ENCODE assay signal across 8 cellular contexts in genomic region chrX:49040376-49040955, GRCh38. TPM values are rescaled to one million over a fixed set of nuclear protein-coding genes. Genes with fewer than 3 reads are reported as not detected.
DNase-seq lines count a peak whose midpoint lies in the region; ATAC-seq and TF ChIP-seq lines count a peak whose summit lies in the region.

No MANE protein-coding gene starts in this region.

- no peak overlapping the region for H4K91ac ChIP-seq in mesenchymal stem cell (ENCODE audit: low read length)

- H2BK120ac ChIP-seq in mesenchymal stem cell (ENCODE audit: low read depth, low read length) = peak overlapping the region; percentile 73

- no peak overlapping the region for H2AFZ ChIP-seq in mesenchymal stem cell (ENCODE audit: low read depth, low read length)

- H3K18ac ChIP-seq in mesenchymal stem cell (ENCODE audit: low read depth in 1 of 2, low read length in 2 of 2) = peak overlapping the region; percentile 5 to 80

- H3K79me1 ChIP-seq in mesenchymal stem cell (replicated peaks; ENCODE audit: low read length, poor library complexity, severe bottlenecking) = no peaks in the 10 kb centered on the region

- ATAC-seq in Right ventricle myocardium superior (ENCODE audit: poor library complexity) (no peak), GM21717 (IDR thresholded peaks at IDR 0.05; ENCODE audit: unreplicated experiment) (no peak)

- DNase-seq in right atrium auricular region (ENCODE audit: low spot score) (no peak), Right ventricle myocardium superior (no peak), breast epithelium (ENCODE audit: low spot score in 2 of 2) (no peak), mesenchymal stem cell (peak; percentile 42), NCI-H2029 treated with DMSO at 0.1 percent for 48 hours (lab: John Stamatoyannopoulos, UW) (no peak), NCI-H748 (lab: John Stamatoyannopoulos, UW; ENCODE audit: unreplicated experiment) (no peak), posterior vena cava (ENCODE audit: low spot score) (no peak)

- H3K9me3 ChIP-seq in right atrium auricular region = peaks cover 0 to 4% of the 10 kb centered on the region in 2 donors
- peaks cover 0 to 4% of the 10 kb centered on the region in 2 donors for H3K9me3 ChIP-seq in breast epithelium
- H3K9me3 ChIP-seq in mesenchymal stem cell (ENCODE audit: control insufficient read depth, low read length) = no peaks in the 10 kb centered on the region

- H2BK15ac ChIP-seq in mesenchymal stem cell (ENCODE audit: low read depth, poor library complexity, severe bottlenecking) = no peak overlapping the region

- no peak overlapping the region for H3K14ac ChIP-seq in mesenchymal stem cell (ENCODE audit: low read length in 2 of 2)

- H3K27me3 ChIP-seq in right atrium auricular region (no peaks in the 10 kb centered on the region), breast epithelium (no peaks in the 10 kb centered on the region), mesenchymal stem cell (ENCODE audit: control insufficient read depth in 1 of 2, insufficient read depth in 1 of 2, low read length in 2 of 2) (peaks cover 0 to 4% of the 10 kb centered on the region in 2 experiments)

- no peak overlapping the region for H2BK5ac ChIP-seq in mesenchymal stem cell (ENCODE audit: low read depth, low read length, poor library complexity, severe bottlenecking)

- no peak for TF ChIP-seq POLR2A in breast epithelium (IDR thresholded peaks at IDR 0.05)

- H2AK5ac ChIP-seq in mesenchymal stem cell (ENCODE audit: low read length, severe bottlenecking) = peak overlapping the region; percentile 19

- peak overlapping the region; percentile 75 for H3K4me2 ChIP-seq in mesenchymal stem cell (ENCODE audit: low read length, poor library complexity, severe bottlenecking)

- WGBS in mesenchymal stem cell = 0% methylated on average over 1 of the region's 7 CpGs

- H3K9ac ChIP-seq in mesenchymal stem cell (ENCODE audit: low read length) = peak overlapping the region; percentile 93

- peak overlapping the region in 1 of 2 experiments; percentile 80 for H3K4ac ChIP-seq in mesenchymal stem cell (ENCODE audit: low read depth in 1 of 2, low read length in 2 of 2)

- peaks cover 33% of the 10 kb centered on the region for H3K36me3 ChIP-seq in right atrium auricular region
- no peaks in the 10 kb centered on the region for H3K36me3 ChIP-seq in breast epithelium
- H3K36me3 ChIP-seq in mesenchymal stem cell (ENCODE audit: control insufficient read depth in 1 of 2, insufficient read depth in 2 of 2, low read depth in 1 of 2, low read length in 2 of 2) = peaks cover 23 to 32% of the 10 kb centered on the region in 2 experiments

- no peak overlapping the region for H4K8ac ChIP-seq in mesenchymal stem cell (ENCODE audit: low read length)

- H3K23ac ChIP-seq in mesenchymal stem cell (ENCODE audit: low read length in 2 of 2) = no peak overlapping the region

- intact Hi-C loops in Right ventricle myocardium superior (cut with DNase I) (no loop called here), breast epithelium (cut with DNase I; ENCODE audit: low total_unique reads) (no loop called here), posterior vena cava (cut with DNase I) (no loop called here)

- H2BK12ac ChIP-seq in mesenchymal stem cell (ENCODE audit: low read length in 2 of 2) = peak overlapping the region in 1 of 2 experiments; percentile 78

- TF ChIP-seq CTCF in right atrium auricular region (IDR thresholded peaks at IDR 0.05) (no peak), breast epithelium (IDR thresholded peaks at IDR 0.05) (no peak)

- H3K4me3 ChIP-seq in right atrium auricular region = peak overlapping the region; percentile 6 to 81
- peak overlapping the region; percentile 71 to 91 (median 79) for H3K4me3 ChIP-seq in breast epithelium
- H3K4me3 ChIP-seq in mesenchymal stem cell (ENCODE audit: insufficient read depth in 1 of 2, low read depth in 1 of 2, low read length in 2 of 2) = peak overlapping the region in 1 of 2 experiments; percentile 87

- peaks cover 0 to 19% of the 10 kb centered on the region in 2 donors for H3K4me1 ChIP-seq in right atrium auricular region
- peaks cover 0 to 5% of the 10 kb centered on the region in 2 donors for H3K4me1 ChIP-seq in breast epithelium
- peaks cover 10% of the 10 kb centered on the region for H3K4me1 ChIP-seq in mesenchymal stem cell (ENCODE audit: control insufficient read depth, insufficient read depth, low read depth, low read length)

- H3K27ac ChIP-seq in right atrium auricular region = peak overlapping the region; percentile 97 to 99
- peak overlapping the region; percentile 98 to 100 for H3K27ac ChIP-seq in breast epithelium
- peak overlapping the region; percentile 85 for H3K27ac ChIP-seq in mesenchymal stem cell (ENCODE audit: low read length, poor library complexity, severe bottlenecking)

RNA-seq across cellular contexts. Expression of gene TFE3, which starts 2.7 kb away (rescaled TPM):
- 10 to 100 TPM; 25.8 to 60.3 TPM for total RNA-seq in right atrium auricular region
- total RNA-seq in Right ventricle myocardium superior = 19.3 TPM
- total RNA-seq in breast epithelium = 10 to 100 TPM; 44.1 to 93.3 (median 52.1) TPM
- 50.6 TPM for polyA plus RNA-seq in mesenchymal stem cell (2013, experiment 1 of 2)
- polyA plus RNA-seq in mesenchymal stem cell (2013, experiment 2 of 2) = 49.6 TPM
- total RNA-seq in posterior vena cava = 10 to 100 TPM; 46.4 to 52.6 TPM

RNA-seq across cellular contexts. Expression of gene CCDC120, which starts 18.3 kb away (rescaled TPM):
- total RNA-seq in right atrium auricular region = 1 to 10 TPM; 1.3 to 2.2 TPM
- total RNA-seq in Right ventricle myocardium superior = 1.2 TPM
- total RNA-seq in breast epithelium = 1 to 10 TPM in 2 of 3 donors, under 1 TPM in 1; 0.80 to 6.3 (median 4.3) TPM
- polyA plus RNA-seq in mesenchymal stem cell (2013, experiment 1 of 2) = 4.3 TPM
- polyA plus RNA-seq in mesenchymal stem cell (2013, experiment 2 of 2) = 4.0 TPM
- 1 to 10 TPM; 3.0 to 4.1 TPM for total RNA-seq in posterior vena cava

RNA-seq across cellular contexts. Expression of gene PRAF2, which starts 33.3 kb away (rescaled TPM):
- total RNA-seq in right atrium auricular region (10 to 100 TPM; 11.5 to 29.7 TPM), Right ventricle myocardium superior (6.9 TPM), breast epithelium (10 to 100 TPM in 1 of 3 donors, 1 to 10 TPM in 2; 5.9 to 18.4 (median 6.6) TPM), posterior vena cava (10 to 100 TPM; 36.4 to 42.6 TPM)
- 124 TPM for polyA plus RNA-seq in mesenchymal stem cell (2013, experiment 1 of 2)
- polyA plus RNA-seq in mesenchymal stem cell (2013, experiment 2 of 2) = 128 TPM

RNA-seq across cellular contexts. Expression of gene GRIPAP1, which starts 38.4 kb away (rescaled TPM):
- total RNA-seq in right atrium auricular region (10 to 100 TPM in 1 of 2 donors, 1 to 10 TPM in 1; 9.6 to 16.0 TPM), Right ventricle myocardium superior (17.7 TPM), breast epithelium (10 to 100 TPM; 31.4 to 47.2 (median 34.1) TPM), posterior vena cava (10 to 100 TPM; 27.6 to 31.6 TPM)
- polyA plus RNA-seq in mesenchymal stem cell (2013, experiment 1 of 2) = 14.9 TPM
- polyA plus RNA-seq in mesenchymal stem cell (2013, experiment 2 of 2) = 14.8 TPM

RNA-seq across cellular contexts. Expression of gene WDR45, which starts 39.2 kb away (rescaled TPM):
- total RNA-seq in right atrium auricular region (100 to 1,000 TPM in 1 of 2 donors, 10 to 100 TPM in 1; 78.3 to 117 TPM), Right ventricle myocardium superior (79.0 TPM), breast epithelium (100 to 1,000 TPM in 1 of 3 donors, 10 to 100 TPM in 2; 95.7 to 134 (median 98.6) TPM), posterior vena cava (10 to 100 TPM; 49.8 to 51.9 TPM)
- polyA plus RNA-seq in mesenchymal stem cell (2013, experiment 1 of 2) = 55.5 TPM
- 52.6 TPM for polyA plus RNA-seq in mesenchymal stem cell (2013, experiment 2 of 2)
